ENCODE assay signal across 8 cellular contexts in genomic region chr17:44110823-44111633, GRCh38.
DNase-seq lines count a peak whose midpoint lies in the region; ATAC-seq and TF ChIP-seq lines count a peak whose summit lies in the region.

No MANE protein-coding gene starts in this region.

- peak overlapping the region; percentile 31 for H3K4me3 ChIP-seq in HFF-Myc (replicated peaks; ENCODE audit: low read depth, low read length)

- DNase-seq in DMS153 (lab: John Stamatoyannopoulos, UW) (peak; percentile 93), HFF-Myc (ENCODE audit: extremely low read depth, low read depth) (peak; percentile 68), NCI-H2107 treated with DMSO at 0.1 percent for 48 hours (lab: John Stamatoyannopoulos, UW; ENCODE audit: unreplicated experiment) (peak; percentile 88), cerebellar nuclear complex (lab: John Stamatoyannopoulos, UW) (peak; percentile 51 to 67)
- DNase-seq in stimulated activated CD4-positive, alpha-beta T cell treated with anti-CD3 and anti-CD28 coated beads, Interleukin-15, amount 100 ng/mL, for 48 hours (ENCODE audit: low read depth in 2 of 2) = peak; percentile 29 to 57

- H3K27me3 ChIP-seq in layer of hippocampus (ENCODE audit: control insufficient read depth, insufficient read depth, low read length) = no peaks in the 10 kb centered on the region

- no peak for ATAC-seq in HG02970 (IDR thresholded peaks at IDR 0.05; ENCODE audit: low FRiP score, unreplicated experiment)

- peak overlapping the region; percentile 81 for H3K27ac ChIP-seq in VCaP
- peak overlapping the region; percentile 95 for H3K27ac ChIP-seq in layer of hippocampus (ENCODE audit: low read depth, low read length)

- TF ChIP-seq CTCF in HFF-Myc (IDR thresholded peaks at IDR 0.05; ENCODE audit: low read depth, low read length, missing control alignments) = no peak
- 0 out of 2 replicates have a peak, but pooled peaks have one; percentile 15 for TF ChIP-seq CTCF in VCaP (conservative IDR thresholded peaks at IDR 0.05)

Comparison
In these comparisons a context has a peak if more than half of its experiments do, and no peak if none do; other contexts are left out.
1. DNase-seq: peak in every context shown above with its lines; median percentile 93 in DMS153; 88 in NCI-H2107 treated with DMSO at 0.1 percent for 48 hours; 68 in HFF-Myc; 59 in cerebellar nuclear complex; 43 in stimulated activated CD4-positive, alpha-beta T cell treated with anti-CD3 and anti-CD28 coated beads, Interleukin-15, amount 100 ng/mL, for 48 hours.